ENCODE assay signal across 8 cellular contexts in the genomic region with DNA sequence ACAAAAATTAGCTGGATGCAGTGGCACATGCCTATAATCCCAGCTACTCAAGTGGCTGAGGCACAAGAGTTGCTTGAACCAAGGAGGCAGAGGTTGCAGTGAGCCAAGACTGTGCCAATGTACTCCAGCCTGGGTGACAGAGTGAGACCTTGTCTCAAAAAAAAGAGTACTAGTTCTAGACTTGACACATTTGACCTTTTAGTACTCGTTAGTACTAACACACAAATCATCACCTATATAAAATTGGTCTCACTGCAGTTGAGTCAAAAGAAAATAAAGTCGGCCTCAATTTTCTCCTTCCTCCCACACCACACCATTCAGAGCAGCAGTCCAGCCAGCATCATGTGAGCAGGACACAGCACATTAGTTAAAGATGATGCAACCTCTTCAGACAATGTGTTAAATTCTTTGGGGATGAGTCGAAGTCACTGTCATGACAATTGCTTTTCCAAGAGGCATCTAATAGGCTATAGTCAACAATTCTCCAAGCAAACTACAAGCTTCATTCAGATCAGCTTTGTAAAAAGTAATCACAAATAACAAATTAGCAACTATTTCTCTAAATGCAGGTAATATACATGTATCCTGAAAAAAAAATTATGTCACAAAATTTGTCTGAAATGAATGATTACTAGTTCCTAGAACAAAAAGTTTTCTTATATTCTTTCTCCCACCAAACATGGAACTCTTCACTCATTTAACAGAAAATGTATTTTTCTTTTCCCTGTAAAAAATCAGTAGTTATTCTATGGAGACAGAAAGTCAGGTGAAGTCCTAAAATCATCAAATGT. TPM values are rescaled to one million over a fixed set of nuclear protein-coding genes. Genes with fewer than 3 reads are reported as not detected.
DNase-seq lines count a peak whose midpoint lies in the region; ATAC-seq and TF ChIP-seq lines count a peak whose summit lies in the region.

No MANE protein-coding gene starts in this region.

- DNase-seq in A172 (ENCODE audit: low spot score) (peak; percentile 88), HFF-Myc (ENCODE audit: extremely low read depth, low read depth) (peak; percentile 78), adipocyte (ENCODE audit: low read depth) (peak; percentile 82), iPS DF 19.7 (ENCODE audit: low read depth, low spot score) (peak; percentile 82)
- DNase-seq in stimulated activated effector memory CD8-positive, alpha-beta T cell treated with anti-CD3 and anti-CD28 coated beads, Interleukin-12 subunit alpha, Interleukin-12 subunit beta, amount 100 ng/mL, for 72 hours (ENCODE audit: low spot score in 2 of 2): no peak

- no peaks in the 10 kb centered on the region for H3K27me3 ChIP-seq in adipocyte (replicated peaks; ENCODE audit: control insufficient read depth, insufficient read depth, low read length)

- H3K9me3 Mint-ChIP-seq in stimulated activated effector memory CD8-positive, alpha-beta T cell treated with anti-CD3 and anti-CD28 coated beads, Interleukin-12 subunit alpha, Interleukin-12 subunit beta, amount 100 ng/mL, for 72 hours: no peaks in the 10 kb centered on the region

- H3K36me3 Mint-ChIP-seq in stimulated activated effector memory CD8-positive, alpha-beta T cell treated with anti-CD3 and anti-CD28 coated beads, Interleukin-12 subunit alpha, Interleukin-12 subunit beta, amount 100 ng/mL, for 72 hours: peaks cover 77% of the 10 kb centered on the region

- no peaks in the 10 kb centered on the region for H3K9me3 ChIP-seq in adipocyte (ENCODE audit: control insufficient read depth, low read length)

- H3K4me3 Mint-ChIP-seq in stimulated activated effector memory CD8-positive, alpha-beta T cell treated with anti-CD3 and anti-CD28 coated beads, Interleukin-12 subunit alpha, Interleukin-12 subunit beta, amount 100 ng/mL, for 72 hours: no peak overlapping the region

- peak overlapping the region; percentile 89 for H3K27ac Mint-ChIP-seq in stimulated activated effector memory CD8-positive, alpha-beta T cell treated with anti-CD3 and anti-CD28 coated beads, Interleukin-12 subunit alpha, Interleukin-12 subunit beta, amount 100 ng/mL, for 72 hours

- no peak for TF ChIP-seq CTCF in HFF-Myc (IDR thresholded peaks at IDR 0.05; ENCODE audit: low read depth, low read length, missing control alignments)

- H3K4me1 ChIP-seq in adipocyte (ENCODE audit: control insufficient read depth, insufficient read depth, low read length): peaks cover 42% of the 10 kb centered on the region

- H3K36me3 ChIP-seq in adipocyte (ENCODE audit: control insufficient read depth, insufficient read depth, low read length, severe bottlenecking): peaks cover 8% of the 10 kb centered on the region

- H3K9ac ChIP-seq in adipocyte (ENCODE audit: low read length): peak overlapping the region; percentile 56

- H3K4me1 Mint-ChIP-seq in stimulated activated effector memory CD8-positive, alpha-beta T cell treated with anti-CD3 and anti-CD28 coated beads, Interleukin-12 subunit alpha, Interleukin-12 subunit beta, amount 100 ng/mL, for 72 hours: peaks cover 39% of the 10 kb centered on the region

- ATAC-seq in stimulated activated effector memory CD8-positive, alpha-beta T cell treated with anti-CD3 and anti-CD28 coated beads, Interleukin-12 subunit alpha, Interleukin-12 subunit beta, amount 100 ng/mL, for 72 hours: peak; percentile 96
- ATAC-seq in GM21526 (IDR thresholded peaks at IDR 0.05; ENCODE audit: low FRiP score, unreplicated experiment): no peak
- no peak for ATAC-seq in HG03378 (IDR thresholded peaks at IDR 0.05; ENCODE audit: unreplicated experiment)
- no peak for ATAC-seq in HG03139 (IDR thresholded peaks at IDR 0.05; ENCODE audit: unreplicated experiment)

- H3K4me3 ChIP-seq in HFF-Myc (replicated peaks; ENCODE audit: low read depth, low read length) (no peak overlapping the region), adipocyte (ENCODE audit: low read length) (peak overlapping the region; percentile 3)

RNA-seq across cellular contexts. Expression of a gene that starts 55.6 kb away (rescaled TPM):
- 52.0 and 58.5 TPM in 2 replicates for total RNA-seq in A172 (2014; rRNA removed; shearing (Covaris generic))

Comparison
In these comparisons a context has a peak if more than half of its experiments do, and no peak if none do; other contexts are left out.
1. DNase-seq: peak in A172 (single experiment), HFF-Myc (single experiment), adipocyte (single experiment) and iPS DF 19.7 (single experiment); none in stimulated activated effector memory CD8-positive, alpha-beta T cell treated with anti-CD3 and anti-CD28 coated beads, Interleukin-12 subunit alpha, Interleukin-12 subunit beta, amount 100 ng/mL, for 72 hours (0 of 2).